ENCODE assay signal across 7 cellular contexts in genomic region chr19:1384478-1385110, GRCh38. TPM values are rescaled to one million over a fixed set of nuclear protein-coding genes. Genes with fewer than 3 reads are reported as not detected.
DNase-seq lines count a peak whose midpoint lies in the region; ATAC-seq lines count a peak whose summit lies in the region.

No MANE protein-coding gene starts in this region.

- no peak for ATAC-seq in stimulated activated memory B cell treated with anti-CD40 and anti-IgM and Interleukin-4, amounts not matched to agents 10 μg/mL and 1 μg/mL and 100 μg/mL, for 72 hours
- no peak for ATAC-seq in GM19397 (IDR thresholded peaks at IDR 0.05; ENCODE audit: unreplicated experiment)

- 0 out of 2 replicates have a peak overlapping the region, but pooled peaks have one; percentile 83 for H3K9ac ChIP-seq in HUES48 (ENCODE audit: low read depth, low read length)

- peaks cover 23% of the 10 kb centered on the region for H3K4me1 Mint-ChIP-seq in activated CD4-positive, alpha-beta memory T cell treated with anti-CD3 and anti-CD28 coated beads for 36 hours (ENCODE audit: low read depth)
- H3K4me1 Mint-ChIP-seq in stimulated activated memory B cell treated with anti-CD40 and anti-IgM and Interleukin-4, amounts not matched to agents 10 μg/mL and 1 μg/mL and 100 μg/mL, for 72 hours: peaks cover 46% of the 10 kb centered on the region

- peak overlapping the region; percentile 75 for H3K27ac Mint-ChIP-seq in activated CD4-positive, alpha-beta memory T cell treated with anti-CD3 and anti-CD28 coated beads for 36 hours
- peak overlapping the region; percentile 96 for H3K27ac Mint-ChIP-seq in stimulated activated memory B cell treated with anti-CD40 and anti-IgM and Interleukin-4, amounts not matched to agents 10 μg/mL and 1 μg/mL and 100 μg/mL, for 72 hours

- H3K27ac ChIP-seq in HUES48 (ENCODE audit: low read depth, low read length) (no peak overlapping the region), iPS DF 6.9 (ENCODE audit: low read length) (no peak overlapping the region)

- H3K27me3 Mint-ChIP-seq in activated CD4-positive, alpha-beta memory T cell treated with anti-CD3 and anti-CD28 coated beads for 36 hours: peaks cover 4% of the 10 kb centered on the region
- no peaks in the 10 kb centered on the region for H3K27me3 Mint-ChIP-seq in stimulated activated memory B cell treated with anti-CD40 and anti-IgM and Interleukin-4, amounts not matched to agents 10 μg/mL and 1 μg/mL and 100 μg/mL, for 72 hours

- CTCF ChIA-PET in activated CD4-positive, alpha-beta memory T cell treated with anti-CD3 and anti-CD28 coated beads for 36 hours (lab: Charles Lee): interaction anchor here (2.1 kb wide), 1 partner anchor 105 kb away, joined by 5 read pairs; no protein-coding TSS in a partner anchor

- intact Hi-C loops in activated CD4-positive, alpha-beta memory T cell treated with anti-CD3 and anti-CD28 coated beads for 36 hours (cut with micrococcal nuclease): loop anchor here (5.0 kb wide), 1 partner anchor 107 kb away; the partner anchor contains the start of gene FAM174C

- H3K36me3 ChIP-seq in HUES48 (ENCODE audit: control insufficient read depth, insufficient read depth, low read length) (peaks cover 10% of the 10 kb centered on the region), iPS DF 6.9 (ENCODE audit: control insufficient read depth, insufficient read depth, low read length) (peaks cover 6% of the 10 kb centered on the region)

- no peak for DNase-seq in activated CD4-positive, alpha-beta memory T cell treated with anti-CD3 and anti-CD28 coated beads for 36 hours
- DNase-seq in iPS DF 6.9 (ENCODE audit: low read depth, low spot score) (no peak), cerebellar nuclear complex (lab: John Stamatoyannopoulos, UW) (no peak), NK-92 (lab: John Stamatoyannopoulos, UW; ENCODE audit: unreplicated experiment) (no peak)

- H3K27me3 ChIP-seq in HUES48 (ENCODE audit: control insufficient read depth, insufficient read depth, low read length) (no peaks in the 10 kb centered on the region), iPS DF 6.9 (ENCODE audit: control insufficient read depth, insufficient read depth, low read length) (no peaks in the 10 kb centered on the region)

- H3K36me3 Mint-ChIP-seq in activated CD4-positive, alpha-beta memory T cell treated with anti-CD3 and anti-CD28 coated beads for 36 hours: peaks cover 15% of the 10 kb centered on the region
- peaks cover 20% of the 10 kb centered on the region for H3K36me3 Mint-ChIP-seq in stimulated activated memory B cell treated with anti-CD40 and anti-IgM and Interleukin-4, amounts not matched to agents 10 μg/mL and 1 μg/mL and 100 μg/mL, for 72 hours

- peak overlapping the region; percentile 82 for H3K4me3 ChIP-seq in HUES48 (ENCODE audit: low read depth, low read length)
- H3K4me3 ChIP-seq in iPS DF 6.9 (ENCODE audit: low read length): peak overlapping the region; percentile 82; the same call in 1 of the 2 replicates

- H3K4me1 ChIP-seq in HUES48 (ENCODE audit: control insufficient read depth, insufficient read depth, low read length) (peaks cover 9% of the 10 kb centered on the region; the same call in 1 of the 2 replicates), iPS DF 6.9 (ENCODE audit: control insufficient read depth, insufficient read depth, low read length) (no peaks in the 10 kb centered on the region)

- peaks cover 3% of the 10 kb centered on the region for H3K9me3 Mint-ChIP-seq in activated CD4-positive, alpha-beta memory T cell treated with anti-CD3 and anti-CD28 coated beads for 36 hours
- H3K9me3 Mint-ChIP-seq in stimulated activated memory B cell treated with anti-CD40 and anti-IgM and Interleukin-4, amounts not matched to agents 10 μg/mL and 1 μg/mL and 100 μg/mL, for 72 hours: no peaks in the 10 kb centered on the region

- POLR2A ChIA-PET in activated CD4-positive, alpha-beta memory T cell treated with anti-CD3 and anti-CD28 coated beads for 36 hours (lab: Charles Lee): no interaction called here

- H3K9me3 ChIP-seq in HUES48 (ENCODE audit: control insufficient read depth, insufficient read depth, low read length): no peaks in the 10 kb centered on the region
- H3K9me3 ChIP-seq in iPS DF 6.9 (ENCODE audit: control insufficient read depth, insufficient read depth, low read length): no peaks in the 10 kb centered on the region

- no CpG with 5 or more reads among the region's 17 CpGs for WGBS in iPS DF 6.9 (ENCODE audit: insufficient coverage, insufficient read length)

- peak overlapping the region; percentile 80 for H3K4me3 Mint-ChIP-seq in activated CD4-positive, alpha-beta memory T cell treated with anti-CD3 and anti-CD28 coated beads for 36 hours
- peak overlapping the region; percentile 86 for H3K4me3 Mint-ChIP-seq in stimulated activated memory B cell treated with anti-CD40 and anti-IgM and Interleukin-4, amounts not matched to agents 10 μg/mL and 1 μg/mL and 100 μg/mL, for 72 hours

RNA-seq across cellular contexts. Expression of gene NDUFS7, which starts 0.9 kb away (rescaled TPM):
- total RNA-seq in activated CD4-positive, alpha-beta memory T cell treated with anti-CD3 and anti-CD28 coated beads for 36 hours: 100 to 1,000 TPM; 117 to 119 TPM

RNA-seq across cellular contexts. Expression of gene GAMT, which starts 16.7 kb away (rescaled TPM):
- total RNA-seq in activated CD4-positive, alpha-beta memory T cell treated with anti-CD3 and anti-CD28 coated beads for 36 hours: 10 to 100 TPM; 21.0 to 21.1 TPM

RNA-seq across cellular contexts. Expression of gene DAZAP1, which starts 22.8 kb away (rescaled TPM):
- 100 to 1,000 TPM; 226 to 242 TPM for total RNA-seq in activated CD4-positive, alpha-beta memory T cell treated with anti-CD3 and anti-CD28 coated beads for 36 hours

RNA-seq across cellular contexts. Expression of gene RPS15, which starts 53.6 kb away (rescaled TPM):
- 1,000 to 10,000 TPM; 1,642 to 1,717 TPM for total RNA-seq in activated CD4-positive, alpha-beta memory T cell treated with anti-CD3 and anti-CD28 coated beads for 36 hours
